8 cellular contexts compared by ENCODE assay signal in the genomic region with DNA sequence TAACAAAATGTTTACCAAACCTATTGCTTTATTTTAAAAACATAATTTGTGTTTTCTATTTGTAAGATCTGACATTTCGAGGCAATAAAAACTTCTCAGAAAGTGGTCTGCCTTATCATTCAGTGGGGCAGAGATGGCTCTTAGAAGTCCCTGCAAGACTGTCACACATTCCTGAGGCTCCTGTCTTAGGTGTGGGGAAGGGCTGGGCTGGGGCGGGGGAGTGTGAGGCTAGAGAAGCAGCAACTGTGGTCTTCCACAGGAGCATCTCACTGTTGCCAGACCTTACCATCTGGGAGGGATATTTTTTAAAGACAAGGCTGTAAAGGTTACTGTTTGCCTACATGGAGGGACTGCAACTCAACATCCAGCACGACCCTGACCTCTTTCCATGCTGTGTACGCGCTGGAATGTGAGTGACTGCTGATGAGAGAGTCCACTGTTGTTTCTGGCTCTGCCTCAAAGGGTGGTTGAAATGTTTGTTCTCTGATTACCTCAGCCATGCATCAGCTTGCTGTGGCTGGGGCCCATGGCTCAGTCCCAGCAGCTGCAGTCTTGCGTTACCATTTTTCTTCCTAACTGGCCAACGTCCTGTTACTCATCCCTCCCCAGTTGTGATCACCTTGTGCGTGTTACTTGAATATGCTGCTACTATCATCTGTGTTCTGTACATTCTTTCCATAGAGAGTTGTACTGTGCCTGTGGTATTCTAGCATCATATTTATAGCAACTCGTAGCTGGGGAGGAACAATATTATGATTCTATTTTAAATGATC. TPM values are rescaled to one million over a fixed set of nuclear protein-coding genes. Genes with fewer than 3 reads are reported as not detected.
DNase-seq lines count a peak whose midpoint lies in the region; ATAC-seq, FAIRE-seq and TF ChIP-seq lines count a peak whose summit lies in the region.

No MANE protein-coding gene starts in this region.

- H3K27me3 ChIP-seq in trophoblast cell (ENCODE audit: insufficient read depth, low read length) (no peaks in the 10 kb centered on the region), tibial artery (no peaks in the 10 kb centered on the region)

- H3K14ac ChIP-seq in trophoblast cell (ENCODE audit: low read length), result no peak overlapping the region

- H3K4me1 Mint-ChIP-seq in glutamatergic neuron (ENCODE audit: low read depth, unreplicated experiment), result no peaks in the 10 kb centered on the region

- H3K27ac Mint-ChIP-seq in glutamatergic neuron (ENCODE audit: unreplicated experiment), result no peak overlapping the region

- ATAC-seq in GM19035 (IDR thresholded peaks at IDR 0.05; ENCODE audit: unreplicated experiment), result no peak
- ATAC-seq in GM21381 (IDR thresholded peaks at IDR 0.05; ENCODE audit: unreplicated experiment), result no peak

- H4K91ac ChIP-seq in trophoblast cell (ENCODE audit: low read depth, low read length), result no peak overlapping the region

- H3K9ac ChIP-seq in trophoblast cell (ENCODE audit: low read length), result no peak overlapping the region

- H3K27me3 Mint-ChIP-seq in glutamatergic neuron (ENCODE audit: unreplicated experiment), result no peaks in the 10 kb centered on the region

- no peak overlapping the region for H4K12ac ChIP-seq in trophoblast cell (ENCODE audit: low read depth, low read length)

- H2BK120ac ChIP-seq in trophoblast cell (ENCODE audit: insufficient read depth, low read length, poor library complexity), result no peak overlapping the region

- peak; percentile 79 for FAIRE-seq in RCC 7860 (lab: Jason Lieb, UNC)

- H3K9me3 ChIP-seq in trophoblast cell (ENCODE audit: insufficient read depth, low read depth, low read length), result no peaks in the 10 kb centered on the region
- H3K9me3 ChIP-seq in tibial artery, result no peaks in the 10 kb centered on the region

- H3K18ac ChIP-seq in trophoblast cell (ENCODE audit: low read length), result no peak overlapping the region

- peaks cover 1% of the 10 kb centered on the region for H3K9me3 Mint-ChIP-seq in glutamatergic neuron (ENCODE audit: unreplicated experiment)

- DNase-seq in DMS79 treated with DMSO at 0.1 percent for 48 hours (lab: John Stamatoyannopoulos, UW), result peak; percentile 48
- DNase-seq in RCC 7860 (ENCODE audit: low spot score), result peak; percentile 88
- DNase-seq in fibroblast of peridontal ligament (ENCODE audit: extremely low read depth), result peak; percentile 96
- DNase-seq in trophoblast cell, result peak; percentile 80 to 84
- no peak for DNase-seq in glutamatergic neuron
- DNase-seq in tibial artery, result no peak

- H3K79me1 ChIP-seq in trophoblast cell (ENCODE audit: low read length), result no peaks in the 10 kb centered on the region

- no peak overlapping the region for H3K27ac ChIP-seq in trophoblast cell (ENCODE audit: low read depth, low read length)
- no peak overlapping the region for H3K27ac ChIP-seq in tibial artery

- no peak overlapping the region for H3K4me2 ChIP-seq in trophoblast cell (ENCODE audit: low read length)

- H3K36me3 Mint-ChIP-seq in glutamatergic neuron (ENCODE audit: unreplicated experiment), result no peaks in the 10 kb centered on the region

- H3K4me3 ChIP-seq in trophoblast cell (ENCODE audit: low read depth, low read length) (no peak overlapping the region), tibial artery (no peak overlapping the region)

- no peak overlapping the region for H3K4me3 Mint-ChIP-seq in glutamatergic neuron (ENCODE audit: unreplicated experiment)

- no peak overlapping the region for H2AFZ ChIP-seq in trophoblast cell (ENCODE audit: insufficient read depth, low read length, poor library complexity)

- H3K79me2 ChIP-seq in trophoblast cell (ENCODE audit: control insufficient read depth, insufficient read depth, low read length, poor library complexity), result no peaks in the 10 kb centered on the region

- H4K8ac ChIP-seq in trophoblast cell (ENCODE audit: low read depth, low read length), result no peak overlapping the region

- H2AK5ac ChIP-seq in trophoblast cell (ENCODE audit: low read length), result no peak overlapping the region

- H3K23ac ChIP-seq in trophoblast cell (ENCODE audit: low read length), result no peak overlapping the region

- H2BK5ac ChIP-seq in trophoblast cell (ENCODE audit: low read depth, low read length, poor library complexity), result no peak overlapping the region

- H3K36me3 ChIP-seq in trophoblast cell (ENCODE audit: control insufficient read depth in 1 of 2, insufficient read depth in 2 of 2, low read length in 2 of 2), result peaks cover 17 to 26% of the 10 kb centered on the region in 2 experiments
- H3K36me3 ChIP-seq in tibial artery, result peaks cover 27 to 61% (median 41%) of the 10 kb centered on the region in 3 donors

- no peak overlapping the region for H3K4ac ChIP-seq in trophoblast cell (ENCODE audit: low read depth, low read length)

- no CpG with 5 or more reads among the region's 9 CpGs for WGBS in trophoblast cell (ENCODE audit: extremely low coverage, insufficient coverage, insufficient read length)

- no peak for TF ChIP-seq CTCF in glutamatergic neuron (IDR thresholded peaks at IDR 0.05; ENCODE audit: partially characterized antibody, unreplicated experiment)
- TF ChIP-seq CTCF in tibial artery (IDR thresholded peaks at IDR 0.05), result no peak

- intact Hi-C loops in tibial artery (cut with DNase I; ENCODE audit: low total_unique reads), result no loop called here

- H3K4me1 ChIP-seq in trophoblast cell (ENCODE audit: control insufficient read depth in 1 of 2, insufficient read depth in 2 of 2, low read length in 2 of 2) (peaks cover 6 to 10% of the 10 kb centered on the region in 2 experiments), tibial artery (peaks cover 0 to 17% (median 4%) of the 10 kb centered on the region in 4 donors)

- no peak overlapping the region for H2BK12ac ChIP-seq in trophoblast cell (ENCODE audit: low read length)

RNA-seq across cellular contexts. Expression of a gene that starts 12.4 kb away (rescaled TPM):
- polyA plus RNA-seq in trophoblast cell (2013), result 63.2 and 64.2 TPM in 2 replicates
- total RNA-seq in glutamatergic neuron (ENCODE audit: unreplicated experiment), result 16.2 TPM

RNA-seq across cellular contexts. Expression of a gene that starts 12.8 kb away (rescaled TPM):
- polyA plus RNA-seq in trophoblast cell (2013), result 26.0 and 27.2 TPM in 2 replicates
- 43.1 TPM for total RNA-seq in glutamatergic neuron (ENCODE audit: unreplicated experiment)

Comparison
In these comparisons a context has a peak if more than half of its experiments do, and no peak if none do; other contexts are left out.
1. DNase-seq: peak in DMS79 treated with DMSO at 0.1 percent for 48 hours (single experiment), RCC 7860 (single experiment), fibroblast of peridontal ligament (single experiment) and trophoblast cell (2 of 2); none in glutamatergic neuron (single experiment) and tibial artery (0 of 2).